ENCODE assay signal across 10 cellular contexts in genomic region chr4:104896623-104897296, GRCh38.
DNase-seq lines count a peak whose midpoint lies in the region; ATAC-seq and TF ChIP-seq lines count a peak whose summit lies in the region.
"Had no signal": no experiment of that assay in that cellular context is flagged by ENCODE, and none has a peak within 500 bp of the region (broad histone marks: within the 10 kb centered on the region; RNA-seq: fewer than 3 reads in every experiment).

No MANE protein-coding gene starts in this region.

- H4K91ac ChIP-seq in H9 (ENCODE audit: insufficient read length, low read depth, low read length): no peak overlapping the region

- H2AFZ ChIP-seq in hepatocyte: no peak overlapping the region
- no peak overlapping the region for H2AFZ ChIP-seq in GM23248
- no peak overlapping the region for H2AFZ ChIP-seq in H9 (ENCODE audit: low read length)

- H3K27me3 Mint-ChIP-seq in H9 (ENCODE audit: low read depth): peaks cover 30% of the 10 kb centered on the region

- H3K4me1 Mint-ChIP-seq in H9: peaks cover 0 to 3% of the 10 kb centered on the region in 2 experiments; a peak in 1 of 4 replicates

- no peak overlapping the region for H3K18ac ChIP-seq in H9 (ENCODE audit: insufficient read length, low read depth, low read length)

- no peak overlapping the region for H4K5ac ChIP-seq in H9 (ENCODE audit: insufficient read length, low read depth, low read length)

- no peak overlapping the region for H2AK5ac ChIP-seq in H9 (ENCODE audit: insufficient read length, low read length)

- no peaks in the 10 kb centered on the region for H3F3A ChIP-seq in GM23248 (ENCODE audit: insufficient read depth)

- no peaks in the 10 kb centered on the region for H3K79me1 ChIP-seq in H9 (ENCODE audit: insufficient read depth, low read depth, low read length, poor library complexity, severe bottlenecking)

- no peak overlapping the region for H3T11ph ChIP-seq in H9 (ENCODE audit: low read length)

- no peak for TF ChIP-seq CTCF in hepatocyte (IDR thresholded peaks at IDR 0.05; ENCODE audit: poor library complexity)
- no peak for TF ChIP-seq CTCF in H9 (conservative IDR thresholded peaks at IDR 0.05)

- H4K20me1 ChIP-seq in hepatocyte (ENCODE audit: insufficient read depth, poor library complexity, severe bottlenecking) (no peaks in the 10 kb centered on the region), GM23248 (ENCODE audit: insufficient read depth) (no peaks in the 10 kb centered on the region), H9 (ENCODE audit: control insufficient read depth, insufficient read depth, insufficient read length) (no peaks in the 10 kb centered on the region)

- DNase-seq in NCI-H510A (lab: John Stamatoyannopoulos, UW): peak; percentile 5
- DNase-seq in myocyte (ENCODE audit: low read depth): peak; percentile 50
- DNase-seq in 8988T: no peak
- no peak for DNase-seq in hepatocyte (ENCODE audit: low spot score)
- DNase-seq in GM23248: no peak
- DNase-seq in H9: no peak
- DNase-seq: NCI-H1436 treated with DMSO at 0.1 percent for 48 hours had no signal

- no peaks in the 10 kb centered on the region for H3K36me3 ChIP-seq in hepatocyte (replicated peaks; ENCODE audit: insufficient read depth, low read depth)
- no peaks in the 10 kb centered on the region for H3K36me3 ChIP-seq in GM23248 (ENCODE audit: low read depth)

- no peak overlapping the region for H3K4ac ChIP-seq in H9 (ENCODE audit: low read depth, low read length)

- in situ Hi-C loops in GM23248 (cut with MboI): no loop called here

- no peak overlapping the region for H3K14ac ChIP-seq in H9 (ENCODE audit: insufficient read depth, low read length)

- H3K23ac ChIP-seq in H9 (ENCODE audit: insufficient read length, low read depth, low read length): no peak overlapping the region

- no peak overlapping the region for H2BK15ac ChIP-seq in H9 (ENCODE audit: low read depth, low read length)

- H3K79me2 ChIP-seq in hepatocyte (no peaks in the 10 kb centered on the region), GM23248 (ENCODE audit: insufficient read depth) (no peaks in the 10 kb centered on the region), H9 (ENCODE audit: insufficient read depth, low read length) (no peaks in the 10 kb centered on the region)

- H3K56ac ChIP-seq in H9 (ENCODE audit: insufficient read length, low read depth, low read length): no peak overlapping the region

- H3K27ac Mint-ChIP-seq in H9: no peak overlapping the region
- H3K27ac Mint-ChIP-seq: mesothelial cell of epicardium had no signal

- H3K4me1 ChIP-seq in hepatocyte (ENCODE audit: insufficient read depth) (no peaks in the 10 kb centered on the region), GM23248 (ENCODE audit: insufficient read depth) (no peaks in the 10 kb centered on the region), H9 (ENCODE audit: insufficient read depth, low read length) (no peaks in the 10 kb centered on the region)

- H3K27me3 ChIP-seq in hepatocyte: no peaks in the 10 kb centered on the region
- no peaks in the 10 kb centered on the region for H3K27me3 ChIP-seq in GM23248 (replicated peaks; ENCODE audit: insufficient read depth)
- no peaks in the 10 kb centered on the region for H3K27me3 ChIP-seq in H9 (ENCODE audit: insufficient read depth, low read length)

- no peak overlapping the region for H4K8ac ChIP-seq in H9 (replicated peaks; ENCODE audit: insufficient read length, low read depth, low read length)

- no peak overlapping the region for H3K4me3 Mint-ChIP-seq in H9
- H3K4me3 Mint-ChIP-seq: mesothelial cell of epicardium had no signal

- H3K4me3 ChIP-seq in hepatocyte (no peak overlapping the region), GM23248 (no peak overlapping the region)

- H3K9me3 ChIP-seq in hepatocyte (ENCODE audit: low read depth) (no peaks in the 10 kb centered on the region), GM23248 (ENCODE audit: low read depth) (no peaks in the 10 kb centered on the region), H9 (ENCODE audit: control insufficient read depth, low read depth, low read length) (no peaks in the 10 kb centered on the region)

- H2BK120ac ChIP-seq in H9 (ENCODE audit: low read depth, low read length, poor library complexity, severe bottlenecking): no peak overlapping the region

- no peak overlapping the region for H2BK5ac ChIP-seq in H9 (ENCODE audit: insufficient read length, low read length)

- no peak overlapping the region for H2BK12ac ChIP-seq in H9 (ENCODE audit: insufficient read length, low read depth, low read length)

- H3K27ac ChIP-seq in hepatocyte (no peak overlapping the region), GM23248 (no peak overlapping the region), H9 (ENCODE audit: insufficient read length, low read depth, low read length) (no peak overlapping the region)

- no peaks in the 10 kb centered on the region for H3K23me2 ChIP-seq in H9 (ENCODE audit: insufficient read length, low read depth, low read length, poor library complexity, severe bottlenecking)

- ATAC-seq in GM18873 (IDR thresholded peaks at IDR 0.05; ENCODE audit: low FRiP score, unreplicated experiment): peak; percentile 70
- ATAC-seq in HG02623 (IDR thresholded peaks at IDR 0.05; ENCODE audit: unreplicated experiment): peak; percentile 64

- H3K9me3 Mint-ChIP-seq in H9: peaks cover 6 to 9% of the 10 kb centered on the region in 2 experiments

- no peaks in the 10 kb centered on the region for H3K9me2 ChIP-seq in hepatocyte (replicated peaks; ENCODE audit: insufficient read depth)
- H3K9me2 ChIP-seq in GM23248 (ENCODE audit: insufficient read depth): no peaks in the 10 kb centered on the region

- peaks cover 0 to 8% (median 3%) of the 10 kb centered on the region in 3 experiments; a peak in 4 of 7 replicates for H3K36me3 Mint-ChIP-seq in H9 (ENCODE audit: insufficient read depth in 1 of 3, low read depth in 3 of 3)
- H3K36me3 Mint-ChIP-seq: mesothelial cell of epicardium had no signal

- H2BK20ac ChIP-seq in H9 (ENCODE audit: low read depth, low read length, poor library complexity, severe bottlenecking): no peak overlapping the region

- H3K9ac ChIP-seq in GM23248 (no peak overlapping the region), H9 (ENCODE audit: extremely low read depth, insufficient read length, low read length) (no peak overlapping the region)

- H3K4me2 ChIP-seq in hepatocyte (no peak overlapping the region), GM23248 (ENCODE audit: unreplicated experiment) (no peak overlapping the region), H9 (ENCODE audit: insufficient read depth, insufficient read length, low read length) (no peak overlapping the region)

- 58% methylated on average over 1 of the region's 1 CpG for WGBS in hepatocyte (ENCODE audit: low lambda C conversion rate, missing lambda C conversion rate)
- WGBS in GM23248 (ENCODE audit: low coverage in 1 of 2, low lambda C conversion rate in 2 of 2, missing lambda C conversion rate in 2 of 2), 2 experiments: 0% methylated on average over 1 of the region's 1 CpG
- WGBS in H9 (ENCODE audit: extremely low coverage, insufficient read length, low lambda C conversion rate): no CpG with 5 or more reads among the region's 1 CpG

Comparison
In these comparisons a context has a peak if more than half of its experiments do, and no peak if none do; other contexts are left out.
1. DNase-seq: peak in NCI-H510A (single experiment) and myocyte (single experiment); none in 8988T (single experiment), hepatocyte (single experiment), GM23248 (single experiment) and H9 (single experiment).